Comparison of ENCODE assay signal across 8 cellular contexts in the genomic region with DNA sequence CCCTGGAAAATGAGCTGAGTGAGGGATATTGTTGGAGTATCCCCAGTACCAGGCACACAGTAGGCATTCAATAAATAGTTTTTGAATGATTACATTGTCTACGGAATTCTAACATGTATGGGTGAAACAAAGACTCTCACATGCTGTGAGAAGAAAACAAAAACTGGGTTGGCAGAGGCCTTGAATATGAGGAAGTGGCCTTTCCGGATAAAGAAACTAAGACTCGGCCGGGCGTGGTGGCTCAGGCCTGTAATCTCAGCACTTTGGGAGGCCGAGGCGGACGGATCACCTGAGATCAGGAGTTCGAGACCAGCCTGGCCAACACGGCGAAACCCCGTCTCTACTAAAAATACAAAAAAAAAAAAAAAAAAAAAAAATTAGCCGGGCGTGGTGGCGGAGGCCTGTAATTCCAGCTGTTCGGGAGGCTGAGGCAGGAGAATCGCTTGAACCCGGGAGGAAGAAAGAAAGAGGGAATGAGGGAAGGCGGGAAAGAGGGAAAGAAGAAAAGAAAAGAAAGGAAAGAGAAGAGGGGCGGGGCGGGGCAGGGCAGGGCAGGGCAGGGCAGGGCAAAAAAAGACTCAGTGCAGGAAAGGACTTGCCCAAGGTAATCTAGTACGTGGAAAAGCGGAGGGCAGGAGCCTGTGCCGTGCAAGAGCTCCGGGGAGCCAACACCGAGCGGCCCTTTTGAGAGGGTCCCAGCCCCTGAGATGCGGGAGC. TPM values are rescaled to one million over a fixed set of nuclear protein-coding genes. Genes with fewer than 3 reads are reported as not detected.
DNase-seq lines count a peak whose midpoint lies in the region; ATAC-seq and TF ChIP-seq lines count a peak whose summit lies in the region.

No MANE protein-coding gene starts in this region.

- peak; percentile 34 for ATAC-seq in GM18517 (IDR thresholded peaks at IDR 0.05; ENCODE audit: unreplicated experiment)
- ATAC-seq in HG03135 (IDR thresholded peaks at IDR 0.05; ENCODE audit: unreplicated experiment): peak; percentile 27

- peak overlapping the region; percentile 97 for H3K27ac Mint-ChIP-seq in osteocyte (ENCODE audit: unreplicated experiment)

- no peak for TF ChIP-seq POLR2A in esophagus muscularis mucosa (IDR thresholded peaks at IDR 0.05; ENCODE audit: low read depth)

- TF ChIP-seq EP300 in esophagus muscularis mucosa (IDR thresholded peaks at IDR 0.05): no peak

- H3K4me3 ChIP-seq in SU-DHL-6 (ENCODE audit: insufficient read depth, low read length, poor library complexity, severe bottlenecking): peak overlapping the region; percentile 93
- H3K4me3 ChIP-seq in esophagus muscularis mucosa: peak overlapping the region; percentile 63 to 83 (median 72)

- H3K4me1 ChIP-seq in esophagus muscularis mucosa: peaks cover 4 to 21% (median 15%) of the 10 kb centered on the region in 4 donors

- peaks cover 20% of the 10 kb centered on the region for H3K4me1 Mint-ChIP-seq in osteocyte (ENCODE audit: unreplicated experiment)

- peak overlapping the region; percentile 96 for H3K4me3 Mint-ChIP-seq in osteocyte (ENCODE audit: unreplicated experiment)

- H3K9me3 ChIP-seq in SU-DHL-6 (ENCODE audit: insufficient read depth, low read length): no peaks in the 10 kb centered on the region
- H3K9me3 ChIP-seq in esophagus muscularis mucosa: no peaks in the 10 kb centered on the region

- no peak for TF ChIP-seq CTCF in SU-DHL-6 (IDR thresholded peaks at IDR 0.05; ENCODE audit: insufficient read depth, low read length, poor library complexity, severe bottlenecking)
- no peak for TF ChIP-seq CTCF in esophagus muscularis mucosa (IDR thresholded peaks at IDR 0.05)
- TF ChIP-seq CTCF in osteocyte (IDR thresholded peaks at IDR 0.05): no peak

- H3K36me3 ChIP-seq in SU-DHL-6 (ENCODE audit: low read length) (no peaks in the 10 kb centered on the region; the same call in 1 of the 2 replicates), esophagus muscularis mucosa (peaks cover 0 to 5% (median 0%) of the 10 kb centered on the region in 4 donors)

- H3K27ac ChIP-seq in SU-DHL-6 (ENCODE audit: low read depth, low read length) (peak overlapping the region; percentile 81), esophagus muscularis mucosa (replicated peaks in 1 of 4) (peak overlapping the region; percentile 74 to 84 (median 82))

- H3K9me2 ChIP-seq in SU-DHL-6 (replicated peaks; ENCODE audit: insufficient read depth, low read length): no peaks in the 10 kb centered on the region

- H3K27me3 ChIP-seq in SU-DHL-6 (ENCODE audit: low read length) (no peaks in the 10 kb centered on the region), esophagus muscularis mucosa (no peaks in the 10 kb centered on the region)

- no peak for DNase-seq in esophagus muscularis mucosa (ENCODE audit: extremely low spot score)
- no peak for DNase-seq in osteocyte (ENCODE audit: extremely low spot score, unreplicated experiment)
- DNase-seq in KG1 (lab: John Stamatoyannopoulos, UW): no peak
- DNase-seq in central memory CD4-positive, alpha-beta T cell: no peak
- DNase-seq in T1000 (lab: John Stamatoyannopoulos, UW): no peak

- H2AFZ ChIP-seq in SU-DHL-6 (ENCODE audit: low read depth, low read length, severe bottlenecking): peak overlapping the region; percentile 87

- no peaks in the 10 kb centered on the region for H3K9me3 Mint-ChIP-seq in osteocyte (ENCODE audit: unreplicated experiment)

- H3K9ac ChIP-seq in SU-DHL-6 (ENCODE audit: low read length): peak overlapping the region; percentile 94

- H3K36me3 Mint-ChIP-seq in osteocyte (ENCODE audit: unreplicated experiment): no peaks in the 10 kb centered on the region

- peaks cover 43% of the 10 kb centered on the region for H3K79me2 ChIP-seq in SU-DHL-6 (ENCODE audit: insufficient read depth, low read length)

- H3K4me2 ChIP-seq in SU-DHL-6 (ENCODE audit: low read depth, low read length, poor library complexity, severe bottlenecking): peak overlapping the region; percentile 99

- WGBS in esophagus muscularis mucosa: 54% methylated on average over 25 of the region's 28 CpGs

- intact Hi-C loops in esophagus muscularis mucosa (cut with DNase I): loop anchor here (10.0 kb wide), 1 partner anchor 329 kb away; a partner anchor contains a TSS

- H4K20me1 ChIP-seq in SU-DHL-6 (ENCODE audit: low read depth, low read length): peaks cover 14% of the 10 kb centered on the region

- H3K27me3 Mint-ChIP-seq in osteocyte (ENCODE audit: unreplicated experiment): peaks cover 22% of the 10 kb centered on the region

- H3F3A ChIP-seq in SU-DHL-6 (ENCODE audit: insufficient read depth): peaks cover 36% of the 10 kb centered on the region

RNA-seq across cellular contexts. Expression of a gene that starts 0.7 kb away (rescaled TPM):
- total RNA-seq in esophagus muscularis mucosa (10 to 100 TPM; 11.2 to 21.9 (median 16.6) TPM), osteocyte (25.4 and 30.8 TPM in 2 replicates)

RNA-seq across cellular contexts. Expression of a gene that starts 20.2 kb away (rescaled TPM):
- total RNA-seq in esophagus muscularis mucosa: not detected
- not detected in 2 replicates for total RNA-seq in osteocyte
